39 cellular contexts compared by ENCODE assay signal in genomic region chr17:33028778-33029177, GRCh38. TPM values are rescaled to one million over a fixed set of nuclear protein-coding genes. Genes with fewer than 3 reads are reported as not detected.
"Had no signal": no experiment of that assay in that cellular context is flagged by ENCODE, and none has a peak within 500 bp of the region (broad histone marks: within the 10 kb centered on the region; RNA-seq: fewer than 3 reads in every experiment).

No MANE protein-coding gene starts in this region.

- ATAC-seq: left lung; natural killer cell; stimulated activated memory B cell treated with anti-CD40 and anti-IgM and Interleukin-4, amounts not matched to agents 10 μg/mL and 1 μg/mL and 100 μg/mL, for 72 hours; stimulated activated naive CD8-positive, alpha-beta T cell treated with anti-CD3 and anti-CD28 coated beads, Interleukin-15, amount 100 ng/mL, for 72 hours had no signal

- H3K36me3 ChIP-seq: ascending aorta, cardiac muscle cell, left lung, thyroid gland, upper lobe of left lung, vagina had no signal

- H3K4me1 ChIP-seq: ascending aorta, left lung, thyroid gland, upper lobe of left lung, vagina had no signal

- DNase-seq: activated CD4-positive, alpha-beta memory T cell treated with anti-CD3 and anti-CD28 coated beads for 36 hours; activated CD4-positive, alpha-beta T cell treated with anti-CD3 and anti-CD28 coated beads for 48 hours; activated CD8-positive, alpha-beta memory T cell treated with anti-CD3 and anti-CD28 coated beads, Interleukin-2, amount 50 U/mL, for 4 hours; activated effector memory CD4-positive, alpha-beta T cell treated with anti-CD3 and anti-CD28 coated beads, Interleukin-2, amount 50 U/mL, for 16 hours; activated naive CD4-positive, alpha-beta T cell treated with anti-CD3 and anti-CD28 coated beads, Interleukin-2, amount 10 ng/mL, durations not matched to agents 7 days and 5 days; activated naive CD8-positive, alpha-beta T cell treated with anti-CD3 and anti-CD28 coated beads, Interleukin-2, amount 10 ng/mL, durations not matched to agents 7 days and 5 days; activated T-cell treated with anti-CD3 and anti-CD28 coated beads, Interleukin-2, amount 50 U/mL, for 1 hour; cerebellar nuclear complex; dorsolateral prefrontal cortex; effector memory CD4-positive, alpha-beta T cell; head of caudate nucleus; hypothalamus; immature natural killer cell; left lung; mesendoderm; natural killer cell; retina; stimulated activated CD4-positive, alpha-beta T cell treated with anti-CD3 and anti-CD28 coated beads, Interleukin-1b, Interleukin-23, amount 100 ng/mL, for 48 hours; stimulated activated CD4-positive, alpha-beta T cell treated with anti-CD3 and anti-CD28 coated beads, Interleukin-4, amount 100 ng/mL, for 4 hours; stimulated activated CD8-positive, alpha-beta memory T cell treated with anti-CD3 and anti-CD28 coated beads, Interleukin-4, amount 100 ng/mL, for 48 hours; stimulated activated naive CD8-positive, alpha-beta T cell treated with anti-CD3 and anti-CD28 coated beads, Interleukin-15, amount 100 ng/mL, for 72 hours; substantia nigra; thyroid gland; upper lobe of left lung had no signal

- H3K27me3 ChIP-seq: ascending aorta, thyroid gland, upper lobe of left lung, vagina had no signal

- H3K4me2 ChIP-seq: smooth muscle cell had no signal

- H3K4me3 ChIP-seq: ascending aorta, cardiac muscle cell, coronary artery, dorsolateral prefrontal cortex, left lung, lung, smooth muscle cell, thyroid gland, upper lobe of left lung, vagina had no signal

- H3K9me3 ChIP-seq: ascending aorta, left lung, thyroid gland, upper lobe of left lung, vagina had no signal

- H3K27ac ChIP-seq: ascending aorta, cardiac muscle cell, coronary artery, dorsolateral prefrontal cortex, left lung, thyroid gland, upper lobe of left lung, vagina had no signal

RNA-seq across cellular contexts. Expression of gene SPACA3, which starts 37.1 kb away (rescaled TPM):
- total RNA-seq: activated CD4-positive, alpha-beta memory T cell treated with anti-CD3 and anti-CD28 coated beads for 36 hours; activated CD8-positive, alpha-beta memory T cell treated with anti-CD3 and anti-CD28 coated beads for 36 hours; activated naive CD8-positive, alpha-beta T cell treated with anti-CD3 and anti-CD28 coated beads, Interleukin-2, amount 10 ng/mL, durations not matched to agents 7 days and 5 days; activated T-helper 1 cell treated with anti-CD3 and anti-CD28 coated beads, Interleukin-12 subunit alpha, Interleukin-12 subunit beta, Interleukin-2, Interleukin-4 antibody, amounts not matched to agents 30 ng/mL and 10 ng/mL and 1 ng/mL, durations not matched to agents 14 hours and 24 hours and 36 hours; ascending aorta; cardiac muscle cell; dorsolateral prefrontal cortex; fibroblast of lung; fibroblast of villous mesenchyme; left lung; mononuclear cell; natural killer cell; omental fat pad; posterior vena cava; smooth muscle cell; thyroid gland; upper lobe of left lung; vagina had no signal
- polyA plus RNA-seq: cardiac muscle cell, esophagus, fibroblast of lung, immature natural killer cell, smooth muscle cell had no signal
